In genomic region chr1:97849350-97850339, GRCh38 we compare ENCODE assay signal across 8 cellular contexts.
DNase-seq lines count a peak whose midpoint lies in the region; ATAC-seq and TF ChIP-seq lines count a peak whose summit lies in the region.

No MANE protein-coding gene starts in this region.

- H3K36me3 Mint-ChIP-seq in glutamatergic neuron (ENCODE audit: unreplicated experiment), result no peaks in the 10 kb centered on the region

- DNase-seq in NCI-H2107 treated with DMSO at 0.1 percent for 48 hours (lab: John Stamatoyannopoulos, UW; ENCODE audit: unreplicated experiment) (peak; percentile 30), NCI-H2107 (lab: John Stamatoyannopoulos, UW) (no peak), SJSA1 (ENCODE audit: low read depth in 1 of 2, low spot score in 2 of 2) (peak in 1 of 2 experiments; percentile 78), left cardiac atrium (no peak), thyroid gland (no peak), NCI-H82 treated with DMSO at 0.1 percent for 48 hours (lab: John Stamatoyannopoulos, UW; ENCODE audit: unreplicated experiment) (no peak), glutamatergic neuron (no peak)

- intact Hi-C loops in left cardiac atrium (cut with DNase I) (no loop called here), thyroid gland (cut with DNase I) (no loop called here)

- peaks cover 2% of the 10 kb centered on the region for H3K9me3 Mint-ChIP-seq in glutamatergic neuron (ENCODE audit: unreplicated experiment)

- WGBS in thyroid gland, 2 donors, result 66 to 76% methylated on average over 4 of the region's 4 CpGs

- H3K27me3 ChIP-seq in SJSA1 (replicated peaks) (no peaks in the 10 kb centered on the region), thyroid gland (no peaks in the 10 kb centered on the region)

- ATAC-seq in HG03064 (IDR thresholded peaks at IDR 0.05; ENCODE audit: low read depth, unreplicated experiment) (peak; percentile 42), left cardiac atrium (peak; percentile 65 to 92)

- H3K4me3 Mint-ChIP-seq in glutamatergic neuron (ENCODE audit: unreplicated experiment), result no peak overlapping the region

- no peak for TF ChIP-seq POLR2A in thyroid gland (IDR thresholded peaks at IDR 0.05)

- H3K9me3 ChIP-seq in SJSA1 (replicated peaks), result no peaks in the 10 kb centered on the region
- H3K9me3 ChIP-seq in thyroid gland, result no peaks in the 10 kb centered on the region

- H3K36me3 ChIP-seq in SJSA1, result no peaks in the 10 kb centered on the region
- H3K36me3 ChIP-seq in thyroid gland, result no peaks in the 10 kb centered on the region

- no peak for TF ChIP-seq CTCF in thyroid gland (IDR thresholded peaks at IDR 0.05)
- TF ChIP-seq CTCF in glutamatergic neuron (IDR thresholded peaks at IDR 0.05; ENCODE audit: partially characterized antibody, unreplicated experiment), result no peak

- H3K4me1 ChIP-seq in SJSA1 (replicated peaks) (peaks cover 13% of the 10 kb centered on the region), thyroid gland (no peaks in the 10 kb centered on the region)

- H3K27ac ChIP-seq in SJSA1 (peak overlapping the region; percentile 61), thyroid gland (no peak overlapping the region)

- no peak overlapping the region for H3K4me3 ChIP-seq in SJSA1
- no peak overlapping the region for H3K4me3 ChIP-seq in thyroid gland (replicated peaks in 1 of 3)

- H3K27ac Mint-ChIP-seq in glutamatergic neuron (ENCODE audit: unreplicated experiment), result no peak overlapping the region

- peaks cover 2% of the 10 kb centered on the region for H3K27me3 Mint-ChIP-seq in glutamatergic neuron (ENCODE audit: unreplicated experiment)

- no peaks in the 10 kb centered on the region for H3K4me1 Mint-ChIP-seq in glutamatergic neuron (ENCODE audit: low read depth, unreplicated experiment)
